Comparison of ENCODE assay signal across 8 cellular contexts in the genomic region with DNA sequence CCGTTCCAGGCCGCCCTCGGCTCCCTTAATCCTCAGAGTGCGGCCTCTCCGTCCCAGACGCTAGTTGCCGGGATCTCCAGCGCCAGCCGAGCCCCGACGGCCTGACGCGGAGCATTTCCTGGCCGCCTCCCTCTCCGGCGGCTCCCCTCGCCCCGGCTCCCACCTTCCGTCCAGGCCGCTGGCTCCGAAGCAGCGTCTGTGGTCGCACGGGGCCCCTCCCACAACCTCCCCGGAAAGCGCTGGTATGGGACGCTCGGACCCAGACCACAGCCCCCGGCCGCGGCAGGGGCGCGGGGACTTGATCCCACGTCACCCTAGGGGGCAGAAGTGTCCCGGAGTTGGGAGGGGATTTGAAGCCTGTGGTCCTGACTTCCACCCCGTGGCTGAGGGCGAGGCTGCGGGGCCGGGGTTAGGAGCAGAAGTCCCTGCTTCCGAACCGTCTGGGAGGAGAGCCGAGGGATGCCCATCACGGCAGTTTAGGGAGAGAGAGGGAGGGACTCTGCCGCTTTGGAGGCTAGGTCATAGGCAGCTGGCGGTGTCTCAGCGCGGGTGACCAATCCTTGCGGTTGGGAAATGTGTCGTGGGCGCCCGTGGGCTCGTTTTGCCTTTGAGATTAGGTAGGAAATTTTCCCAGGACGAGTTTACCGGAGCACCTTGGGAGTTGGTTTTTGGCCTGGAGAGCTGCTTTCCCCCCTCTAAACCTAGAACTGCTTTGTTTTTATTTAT. TPM values are rescaled to one million over a fixed set of nuclear protein-coding genes. Genes with fewer than 3 reads are reported as not detected.
DNase-seq lines count a peak whose midpoint lies in the region; ATAC-seq and TF ChIP-seq lines count a peak whose summit lies in the region.
"Not testable (repeated sequence)": the region's sequence is repeated elsewhere in the genome, so short reads cannot be mapped to it uniquely, and the experiment has no call there.

No MANE protein-coding gene starts in this region.

- not testable (repeated sequence) for H3K9me3 Mint-ChIP-seq in activated naive CD4-positive, alpha-beta T cell treated with anti-CD3 and anti-CD28 coated beads, Interleukin-2, amount 10 ng/mL, durations not matched to agents 7 days and 5 days; natural killer cell treated with Interleukin-12 subunit alpha and Interleukin-12 subunit beta and Interleukin-15 and Interleukin-18, amount 100 ng/mL, for 72 hours

- CTCF ChIA-PET in activated naive CD4-positive, alpha-beta T cell treated with anti-CD3 and anti-CD28 coated beads, Interleukin-2, amount 10 ng/mL, durations not matched to agents 7 days and 5 days (lab: Charles Lee), result interaction anchor here (1.0 kb wide), 1 partner anchor 70 kb away, joined by 3 read pairs; no protein-coding TSS in a partner anchor

- peaks cover 82% of the 10 kb centered on the region for H3K79me2 ChIP-seq in DOHH2 (ENCODE audit: control insufficient read depth, low read length)

- peaks cover 79% of the 10 kb centered on the region for H3K4me1 ChIP-seq in DOHH2 (ENCODE audit: control insufficient read depth, low read length)
- not testable (repeated sequence) for H3K4me1 ChIP-seq in HUES64 (ENCODE audit: insufficient read depth, low read length)
- H3K4me1 ChIP-seq in gastroesophageal sphincter, result peaks cover 0 to 57% (median 2%) of the 10 kb centered on the region in 3 donors

- not testable (repeated sequence) for H3K9me2 ChIP-seq in DOHH2 (replicated peaks; ENCODE audit: control insufficient read depth, low read length)

- peaks cover 12% of the 10 kb centered on the region for H3K36me3 Mint-ChIP-seq in activated naive CD4-positive, alpha-beta T cell treated with anti-CD3 and anti-CD28 coated beads, Interleukin-2, amount 10 ng/mL, durations not matched to agents 7 days and 5 days
- H3K36me3 Mint-ChIP-seq in natural killer cell treated with Interleukin-12 subunit alpha and Interleukin-12 subunit beta and Interleukin-15 and Interleukin-18, amount 100 ng/mL, for 72 hours, result not testable (repeated sequence)

- peaks cover 26% of the 10 kb centered on the region for H3K36me3 ChIP-seq in DOHH2 (ENCODE audit: control insufficient read depth, low read length)
- H3K36me3 ChIP-seq in HUES64 (ENCODE audit: insufficient read depth, low read length); gastroesophageal sphincter: not testable (repeated sequence)

- peak overlapping the region; percentile 99 for H3K27ac Mint-ChIP-seq in activated naive CD4-positive, alpha-beta T cell treated with anti-CD3 and anti-CD28 coated beads, Interleukin-2, amount 10 ng/mL, durations not matched to agents 7 days and 5 days
- peak overlapping the region; percentile 95 to 98 for H3K27ac Mint-ChIP-seq in natural killer cell treated with Interleukin-12 subunit alpha and Interleukin-12 subunit beta and Interleukin-15 and Interleukin-18, amount 100 ng/mL, for 72 hours

- in situ Hi-C loops in SK-MEL-5 (cut with HindIII; ENCODE audit: low pct_unique_long_range_greater_than_20kb, low sequenced_read_pairs), result not testable (repeated sequence)

- ATAC-seq in GM21723 (IDR thresholded peaks at IDR 0.05; ENCODE audit: unreplicated experiment) (peak; percentile 43), gastroesophageal sphincter (peak; percentile 62)
- ATAC-seq in natural killer cell treated with Interleukin-12 subunit alpha and Interleukin-12 subunit beta and Interleukin-15 and Interleukin-18, amount 100 ng/mL, for 72 hours, result peak; percentile 63 to 66
- ATAC-seq in stimulated activated naive CD8-positive, alpha-beta T cell treated with anti-CD3 and anti-CD28 coated beads, Interleukin-15, Interleukin-2, amounts not matched to agents 100 U/mL and 50 U/mL, for 24 hours, result peak; percentile 11

- H3F3A ChIP-seq in DOHH2 (ENCODE audit: control insufficient read depth, insufficient read depth), result peaks cover 10% of the 10 kb centered on the region

- not testable (repeated sequence) for TF ChIP-seq EP300 in gastroesophageal sphincter (IDR thresholded peaks at IDR 0.05)

- TF ChIP-seq CTCF in DOHH2 (IDR thresholded peaks at IDR 0.05; ENCODE audit: low read depth, low read length, poor library complexity, severe bottlenecking), result peak; percentile 62
- peak in 1 of 4 experiments; percentile 26 for TF ChIP-seq CTCF in gastroesophageal sphincter (IDR thresholded peaks at IDR 0.05)

- H3K27me3 Mint-ChIP-seq in activated naive CD4-positive, alpha-beta T cell treated with anti-CD3 and anti-CD28 coated beads, Interleukin-2, amount 10 ng/mL, durations not matched to agents 7 days and 5 days; natural killer cell treated with Interleukin-12 subunit alpha and Interleukin-12 subunit beta and Interleukin-15 and Interleukin-18, amount 100 ng/mL, for 72 hours: not testable (repeated sequence)

- H3K4me2 ChIP-seq in DOHH2 (ENCODE audit: low read length), result peak overlapping the region; percentile 96

- DNase-seq in SK-MEL-5 (ENCODE audit: low read depth, low spot score), result peak; percentile 50
- peak; percentile 71 for DNase-seq in activated naive CD4-positive, alpha-beta T cell treated with anti-CD3 and anti-CD28 coated beads, Interleukin-2, amount 10 ng/mL, durations not matched to agents 7 days and 5 days
- peak; percentile 82 for DNase-seq in natural killer cell treated with Interleukin-12 subunit alpha and Interleukin-12 subunit beta and Interleukin-15 and Interleukin-18, amount 100 ng/mL, for 72 hours (ENCODE audit: low spot score)
- DNase-seq in stimulated activated naive CD8-positive, alpha-beta T cell treated with anti-CD3 and anti-CD28 coated beads, Interleukin-15, Interleukin-2, amounts not matched to agents 100 U/mL and 50 U/mL, for 24 hours, result peak; percentile 58

- peak overlapping the region; percentile 97 for H3K4me3 Mint-ChIP-seq in activated naive CD4-positive, alpha-beta T cell treated with anti-CD3 and anti-CD28 coated beads, Interleukin-2, amount 10 ng/mL, durations not matched to agents 7 days and 5 days
- H3K4me3 Mint-ChIP-seq in natural killer cell treated with Interleukin-12 subunit alpha and Interleukin-12 subunit beta and Interleukin-15 and Interleukin-18, amount 100 ng/mL, for 72 hours, result peak overlapping the region; percentile 93

- peak overlapping the region; percentile 91 for H3K9ac ChIP-seq in HUES64 (ENCODE audit: low read depth, low read length)

- WGBS in HUES64, result 2% methylated on average over 54 of the region's 54 CpGs
- WGBS in gastroesophageal sphincter (ENCODE audit: low coverage in 1 of 2), 2 donors, result no CpG with 5 or more reads among the region's 54 CpGs

- H3K4me3 ChIP-seq in DOHH2 (ENCODE audit: low read length) (peak overlapping the region; percentile 88), HUES64 (ENCODE audit: low read length) (peak overlapping the region; percentile 91), gastroesophageal sphincter (peak overlapping the region; percentile 90 to 99)

- H4K20me1 ChIP-seq in DOHH2 (ENCODE audit: control insufficient read depth, insufficient read depth, low read depth, low read length), result not testable (repeated sequence)

- peaks cover 34% of the 10 kb centered on the region for H3K4me1 Mint-ChIP-seq in activated naive CD4-positive, alpha-beta T cell treated with anti-CD3 and anti-CD28 coated beads, Interleukin-2, amount 10 ng/mL, durations not matched to agents 7 days and 5 days
- H3K4me1 Mint-ChIP-seq in natural killer cell treated with Interleukin-12 subunit alpha and Interleukin-12 subunit beta and Interleukin-15 and Interleukin-18, amount 100 ng/mL, for 72 hours (ENCODE audit: low read depth in 2 of 2), result peaks cover 9 to 19% of the 10 kb centered on the region in 2 donors

- H3K9me3 ChIP-seq in DOHH2 (ENCODE audit: control insufficient read depth, insufficient read depth, low read length); HUES64 (ENCODE audit: insufficient read depth, low read depth, low read length); gastroesophageal sphincter: not testable (repeated sequence)

- H3K27ac ChIP-seq in DOHH2 (ENCODE audit: low read depth, low read length) (peak overlapping the region; percentile 87), HUES64 (ENCODE audit: low read depth, low read length) (peak overlapping the region; percentile 91), gastroesophageal sphincter (peak overlapping the region; percentile 94 to 100 (median 99))

- TF ChIP-seq POLR2A in gastroesophageal sphincter (IDR thresholded peaks at IDR 0.05), result not testable (repeated sequence)

- not testable (repeated sequence) for H3K27me3 ChIP-seq in DOHH2 (ENCODE audit: control insufficient read depth, low read length); HUES64 (ENCODE audit: insufficient read depth, low read length); gastroesophageal sphincter

RNA-seq across cellular contexts. Expression of a gene that starts 0.6 kb away (rescaled TPM):
- 10.7 TPM for polyA plus RNA-seq in HUES64 (2013, experiment 1 of 2)
- polyA plus RNA-seq in HUES64 (2013, experiment 2 of 2), result 12.9 TPM
- 37.4 and 37.6 TPM in 2 replicates for total RNA-seq in SK-MEL-5 (2014; rRNA removed; shearing (Covaris generic))
- polyA plus RNA-seq in SK-MEL-5 (2015; cell fraction: cytosol; rRNA removed), result 24.6 and 24.9 TPM in 2 replicates
- polyA plus RNA-seq in SK-MEL-5 (2015; cell fraction: nucleus; rRNA removed), result 21.2 and 25.4 TPM in 2 replicates
- 10 to 100 TPM; 37.8 to 59.9 (median 39.8) TPM for total RNA-seq in gastroesophageal sphincter
- 10 to 100 TPM; 33.2 to 44.8 TPM for total RNA-seq in natural killer cell treated with Interleukin-12 subunit alpha and Interleukin-12 subunit beta and Interleukin-15 and Interleukin-18, amount 100 ng/mL, for 72 hours

Comparison
In these comparisons a context has a peak if more than half of its experiments do, and no peak if none do; other contexts are left out.
1. Peak in every context shown above with its lines: DNase-seq, ATAC-seq, H3K4me3 ChIP-seq and H3K27ac ChIP-seq.
2. ATAC-seq: peak in every context shown above with its lines; median percentile 64 in natural killer cell treated with Interleukin-12 subunit alpha and Interleukin-12 subunit beta and Interleukin-15 and Interleukin-18, amount 100 ng/mL, for 72 hours; 62 in gastroesophageal sphincter; 43 in GM21723; 11 in stimulated activated naive CD8-positive, alpha-beta T cell treated with anti-CD3 and anti-CD28 coated beads, Interleukin-15, Interleukin-2, amounts not matched to agents 100 U/mL and 50 U/mL, for 24 hours.